Comparison of ENCODE assay signal across 1 cellular context in the genomic region with DNA sequence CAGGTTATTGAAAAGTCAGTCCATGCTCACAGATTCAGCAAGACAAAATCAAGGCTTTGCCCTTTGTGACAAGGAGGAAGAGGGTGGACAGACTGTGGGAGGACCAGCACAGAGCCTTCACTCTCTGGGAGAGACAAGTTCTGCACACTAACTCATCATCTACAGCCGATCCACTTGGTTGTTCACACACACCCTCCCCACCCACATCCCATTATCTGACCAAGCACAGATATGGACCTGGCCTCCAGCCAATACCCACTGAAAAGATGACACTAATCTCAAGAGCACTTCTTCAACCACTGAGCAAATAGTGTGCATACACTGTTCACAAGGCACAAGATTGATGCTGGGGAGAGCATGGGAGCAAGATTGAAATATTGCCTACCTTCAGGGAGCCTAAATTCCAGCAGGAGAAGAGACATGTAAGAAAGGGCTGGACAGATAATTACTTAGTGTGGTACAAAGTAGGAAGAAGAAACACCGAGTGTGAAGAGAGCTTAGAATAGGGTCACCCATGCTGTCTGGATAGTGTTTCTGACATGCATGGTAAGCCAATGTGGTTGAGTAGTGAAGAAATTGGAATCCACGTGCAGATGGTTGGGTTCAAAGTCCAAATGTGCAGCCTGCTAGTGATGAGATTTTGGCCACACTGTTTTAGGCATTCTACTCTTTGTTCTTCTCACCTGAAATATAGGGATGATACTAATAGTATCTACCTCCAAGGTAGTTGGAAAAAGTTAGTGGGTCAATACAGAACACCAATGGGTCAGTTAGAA.
TF ChIP-seq lines count a peak whose summit lies in the region.

No MANE protein-coding gene starts in this region.

TF ChIP-seq in HepG2, 621 proteins besides CTCF, POLR2A, EP300 and RAD21 (continued from another document):
- TF ChIP-seq, protein P1, sequence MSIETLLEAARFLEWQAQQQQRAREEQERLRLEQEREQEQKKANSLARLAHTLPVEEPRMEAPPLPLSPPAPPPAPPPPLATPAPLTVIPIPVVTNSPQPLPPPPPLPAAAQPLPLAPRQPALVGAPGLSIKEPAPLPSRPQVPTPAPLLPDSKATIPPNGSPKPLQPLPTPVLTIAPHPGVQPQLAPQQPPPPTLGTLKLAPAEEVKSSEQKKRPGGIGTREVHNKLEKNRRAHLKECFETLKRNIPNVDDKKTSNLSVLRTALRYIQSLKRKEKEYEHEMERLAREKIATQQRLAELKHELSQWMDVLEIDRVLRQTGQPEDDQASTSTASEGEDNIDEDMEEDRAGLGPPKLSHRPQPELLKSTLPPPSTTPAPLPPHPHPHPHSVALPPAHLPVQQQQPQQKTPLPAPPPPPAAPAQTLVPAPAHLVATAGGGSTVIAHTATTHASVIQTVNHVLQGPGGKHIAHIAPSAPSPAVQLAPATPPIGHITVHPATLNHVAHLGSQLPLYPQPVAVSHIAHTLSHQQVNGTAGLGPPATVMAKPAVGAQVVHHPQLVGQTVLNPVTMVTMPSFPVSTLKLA (IDR thresholded peaks at IDR 0.05): peak; percentile 25; the same call in 1 of the 2 replicates
